Comparison of ENCODE assay signal across 8 cellular contexts in genomic region chr9:113112706-113113510, GRCh38. TPM values are rescaled to one million over a fixed set of nuclear protein-coding genes. Genes with fewer than 3 reads are reported as not detected.
DNase-seq lines count a peak whose midpoint lies in the region; ATAC-seq and TF ChIP-seq lines count a peak whose summit lies in the region.
"Not testable (repeated sequence)": the region's sequence is repeated elsewhere in the genome, so short reads cannot be mapped to it uniquely, and the experiment has no call there.

No MANE protein-coding gene starts in this region.

- intact Hi-C loops in lower lobe of right lung (cut with DNase I): not testable (repeated sequence)

- H3K4me3 Mint-ChIP-seq in activated CD8-positive, alpha-beta T cell treated with anti-CD3 and anti-CD28 coated beads, Interleukin-2, amount 10 ng/mL, durations not matched to agents 7 days and 5 days; stimulated activated naive B cell treated with anti-CD40 and anti-IgM and Interleukin-4, amounts not matched to agents 10 μg/mL and 1 μg/mL and 100 μg/mL, for 72 hours: not testable (repeated sequence)

- H3K27me3 Mint-ChIP-seq in activated CD8-positive, alpha-beta T cell treated with anti-CD3 and anti-CD28 coated beads, Interleukin-2, amount 10 ng/mL, durations not matched to agents 7 days and 5 days (ENCODE audit: low read depth); stimulated activated naive B cell treated with anti-CD40 and anti-IgM and Interleukin-4, amounts not matched to agents 10 μg/mL and 1 μg/mL and 100 μg/mL, for 72 hours: not testable (repeated sequence)

- not testable (repeated sequence) for TF ChIP-seq CTCF in epithelial cell of esophagus (IDR thresholded peaks at IDR 0.05; ENCODE audit: insufficient read depth, low read depth, low read length, missing control alignments)
- TF ChIP-seq CTCF in lower lobe of right lung (IDR thresholded peaks at IDR 0.05): peak; percentile 37

- POLR2A ChIA-PET in activated CD8-positive, alpha-beta T cell treated with anti-CD3 and anti-CD28 coated beads, Interleukin-2, amount 10 ng/mL, durations not matched to agents 7 days and 5 days (lab: Charles Lee): not testable (repeated sequence)

- not testable (repeated sequence) for H3K36me3 ChIP-seq in lower lobe of right lung

- H3K27ac ChIP-seq in lower lobe of right lung: not testable (repeated sequence)

- not testable (repeated sequence) for H3K36me3 Mint-ChIP-seq in activated CD8-positive, alpha-beta T cell treated with anti-CD3 and anti-CD28 coated beads, Interleukin-2, amount 10 ng/mL, durations not matched to agents 7 days and 5 days (ENCODE audit: low read depth); stimulated activated naive B cell treated with anti-CD40 and anti-IgM and Interleukin-4, amounts not matched to agents 10 μg/mL and 1 μg/mL and 100 μg/mL, for 72 hours

- CTCF ChIA-PET in activated CD8-positive, alpha-beta T cell treated with anti-CD3 and anti-CD28 coated beads, Interleukin-2, amount 10 ng/mL, durations not matched to agents 7 days and 5 days (lab: Charles Lee): interaction anchor here (0.7 to 2.4 kb wide), 31 partner anchors 9 to 545 kb away, joined by 3 to 31 read pairs (median 4); partner anchors contain the start of gene SLC31A2

- DNase-seq in ELR (ENCODE audit: low read depth): peak; percentile 26
- DNase-seq in NCI-H226: peak; percentile 1
- DNase-seq in activated CD8-positive, alpha-beta T cell treated with anti-CD3 and anti-CD28 coated beads, Interleukin-2, amount 10 ng/mL, durations not matched to agents 7 days and 5 days; lower lobe of right lung; stimulated activated naive B cell treated with anti-CD40 and anti-IgM and Interleukin-4, amounts not matched to agents 10 μg/mL and 1 μg/mL and 100 μg/mL, for 72 hours: not testable (repeated sequence)
- peak; percentile 91 for DNase-seq in epithelial cell of esophagus (ENCODE audit: low read depth)

- H3K9me3 ChIP-seq in lower lobe of right lung: not testable (repeated sequence)

- not testable (repeated sequence) for H3K27me3 ChIP-seq in lower lobe of right lung (ENCODE audit: low read depth)

- ATAC-seq in GM21390 (IDR thresholded peaks at IDR 0.05; ENCODE audit: unreplicated experiment) (peak; percentile 66), HG03135 (IDR thresholded peaks at IDR 0.05; ENCODE audit: unreplicated experiment) (peak; percentile 59), lower lobe of right lung (peak; percentile 85 to 90)
- ATAC-seq in activated CD8-positive, alpha-beta T cell treated with anti-CD3 and anti-CD28 coated beads, Interleukin-2, amount 10 ng/mL, durations not matched to agents 7 days and 5 days: peak; percentile 76
- peak; percentile 76 to 83 for ATAC-seq in stimulated activated naive B cell treated with anti-CD40 and anti-IgM and Interleukin-4, amounts not matched to agents 10 μg/mL and 1 μg/mL and 100 μg/mL, for 72 hours (replicated peaks)

- H3K27ac Mint-ChIP-seq in activated CD8-positive, alpha-beta T cell treated with anti-CD3 and anti-CD28 coated beads, Interleukin-2, amount 10 ng/mL, durations not matched to agents 7 days and 5 days; stimulated activated naive B cell treated with anti-CD40 and anti-IgM and Interleukin-4, amounts not matched to agents 10 μg/mL and 1 μg/mL and 100 μg/mL, for 72 hours: not testable (repeated sequence)

- H3K4me1 ChIP-seq in lower lobe of right lung: not testable (repeated sequence)

- H3K4me3 ChIP-seq in epithelial cell of esophagus (ENCODE audit: low read length); lower lobe of right lung: not testable (repeated sequence)

- not testable (repeated sequence) for H3K9me3 Mint-ChIP-seq in activated CD8-positive, alpha-beta T cell treated with anti-CD3 and anti-CD28 coated beads, Interleukin-2, amount 10 ng/mL, durations not matched to agents 7 days and 5 days (ENCODE audit: insufficient read depth); stimulated activated naive B cell treated with anti-CD40 and anti-IgM and Interleukin-4, amounts not matched to agents 10 μg/mL and 1 μg/mL and 100 μg/mL, for 72 hours

- not testable (repeated sequence) for H3K4me1 Mint-ChIP-seq in activated CD8-positive, alpha-beta T cell treated with anti-CD3 and anti-CD28 coated beads, Interleukin-2, amount 10 ng/mL, durations not matched to agents 7 days and 5 days (ENCODE audit: low read depth); stimulated activated naive B cell treated with anti-CD40 and anti-IgM and Interleukin-4, amounts not matched to agents 10 μg/mL and 1 μg/mL and 100 μg/mL, for 72 hours

RNA-seq across cellular contexts. Expression of gene SLC31A2, which starts 37.9 kb away (rescaled TPM):
- total RNA-seq in activated CD8-positive, alpha-beta T cell treated with anti-CD3 and anti-CD28 coated beads, Interleukin-2, amount 10 ng/mL, durations not matched to agents 7 days and 5 days: 1 to 10 TPM; 2.0 to 2.7 TPM
- 74.8 TPM for total RNA-seq in lower lobe of right lung

RNA-seq across cellular contexts. Expression of gene ZFP37, which starts 56.4 kb away (rescaled TPM):
- under 1 TPM; 0.76 to 0.81 TPM for total RNA-seq in activated CD8-positive, alpha-beta T cell treated with anti-CD3 and anti-CD28 coated beads, Interleukin-2, amount 10 ng/mL, durations not matched to agents 7 days and 5 days
- 1.1 TPM for total RNA-seq in lower lobe of right lung

Comparison
In these comparisons a context has a peak if more than half of its experiments do, and no peak if none do; other contexts are left out.
1. RNA of gene SLC31A2, which starts 37.9 kb away (total RNA-seq): 74.8 TPM in lower lobe of right lung (single experiment); 2.0 to 2.7 TPM in activated CD8-positive, alpha-beta T cell treated with anti-CD3 and anti-CD28 coated beads, Interleukin-2, amount 10 ng/mL, durations not matched to agents 7 days and 5 days; every median in the first group is over 10 times any median in the second.
2. Peak in every context shown above with its lines, with median percentiles within 50 percentile points of each other: ATAC-seq.